ENCODE assay signal across 11 cellular contexts in genomic region chr3:32410367-32411246, GRCh38.
DNase-seq lines count a peak whose midpoint lies in the region; ATAC-seq lines count a peak whose summit lies in the region.
"Had no signal": no experiment of that assay in that cellular context is flagged by ENCODE, and none has a peak within 500 bp of the region (broad histone marks: within the 10 kb centered on the region; RNA-seq: fewer than 3 reads in every experiment).

No MANE protein-coding gene starts in this region.

- DNase-seq in ELF-1 (ENCODE audit: low read depth, low spot score) (peak; percentile 86), NCI-H524 (lab: John Stamatoyannopoulos, UW) (peak; percentile 79 to 95), pons (ENCODE audit: low spot score) (peak; percentile 39), NAMALWA (ENCODE audit: low spot score) (no peak), posterior cingulate gyrus (no peak)
- DNase-seq: aorta; DMS 273 treated with DMSO at 0.1 percent for 48 hours; NK-92 treated with Interleukin-12 subunit alpha and Interleukin-12 subunit beta, amount 100 ng/mL, for 24 hours had no signal

- peak overlapping the region; percentile 12 for H3K27ac Mint-ChIP-seq in dendritic cell treated with granulocyte-macrophage colony-stimulating factor and Interleukin-4, amounts not matched to agents 40 ng/mL and 50 ng/mL, for 4 days

- no peak overlapping the region for H3K4me3 Mint-ChIP-seq in dendritic cell treated with granulocyte-macrophage colony-stimulating factor and Interleukin-4, amounts not matched to agents 40 ng/mL and 50 ng/mL, for 4 days
- H3K4me3 Mint-ChIP-seq: mesothelial cell of epicardium had no signal

- intact Hi-C loops in dendritic cell treated with granulocyte-macrophage colony-stimulating factor and Interleukin-4, amounts not matched to agents 40 ng/mL and 50 ng/mL, for 4 days (cut with micrococcal nuclease), result no loop called here
- intact Hi-C loops in posterior cingulate gyrus (cut with DNase I), result no loop called here

- no peaks in the 10 kb centered on the region for H3K27me3 Mint-ChIP-seq in dendritic cell treated with granulocyte-macrophage colony-stimulating factor and Interleukin-4, amounts not matched to agents 40 ng/mL and 50 ng/mL, for 4 days

- H3K36me3 Mint-ChIP-seq in dendritic cell treated with granulocyte-macrophage colony-stimulating factor and Interleukin-4, amounts not matched to agents 40 ng/mL and 50 ng/mL, for 4 days (ENCODE audit: low read depth), result peaks cover 45% of the 10 kb centered on the region
- H3K36me3 Mint-ChIP-seq: mesothelial cell of epicardium had no signal

- ATAC-seq in GM19351 (IDR thresholded peaks at IDR 0.05; ENCODE audit: unreplicated experiment), result no peak

- H3K9me3 Mint-ChIP-seq in dendritic cell treated with granulocyte-macrophage colony-stimulating factor and Interleukin-4, amounts not matched to agents 40 ng/mL and 50 ng/mL, for 4 days, result no peaks in the 10 kb centered on the region
- H3K9me3 Mint-ChIP-seq: mesothelial cell of epicardium had no signal

- H3K4me1 Mint-ChIP-seq in dendritic cell treated with granulocyte-macrophage colony-stimulating factor and Interleukin-4, amounts not matched to agents 40 ng/mL and 50 ng/mL, for 4 days (ENCODE audit: low read depth), result peaks cover 78% of the 10 kb centered on the region

Comparison
In these comparisons a context has a peak if more than half of its experiments do, and no peak if none do; other contexts are left out.
1. DNase-seq: peak in ELF-1 (single experiment), NCI-H524 (2 of 2) and pons (single experiment); none in NAMALWA (single experiment) and posterior cingulate gyrus (0 of 10).